In the genomic region with DNA sequence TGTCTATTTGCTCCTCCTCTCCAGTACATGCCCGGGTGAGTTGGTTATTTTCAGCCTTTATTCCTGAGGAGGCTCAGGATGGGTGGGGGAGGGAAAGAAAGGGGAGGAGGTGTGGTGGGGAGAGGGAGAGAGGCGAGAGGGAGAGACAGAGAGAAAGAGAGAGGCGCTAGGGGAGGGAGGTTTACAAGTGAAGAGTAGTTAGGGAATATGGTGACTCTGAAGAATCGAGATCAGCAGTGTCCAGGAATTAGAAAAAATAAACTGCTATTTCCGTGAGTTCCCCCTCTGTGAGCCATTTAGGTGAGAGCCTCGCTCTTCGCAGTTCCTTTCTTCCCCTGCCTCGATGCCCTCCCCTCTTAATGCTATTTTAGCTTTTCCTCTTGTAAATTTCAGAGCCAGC, we compare ENCODE assay signal across 13 cellular contexts.
DNase-seq lines count a peak whose midpoint lies in the region; ATAC-seq and TF ChIP-seq lines count a peak whose summit lies in the region.
"Had no signal": no experiment of that assay in that cellular context is flagged by ENCODE, and none has a peak within 500 bp of the region (broad histone marks: within the 10 kb centered on the region; RNA-seq: fewer than 3 reads in every experiment).

No MANE protein-coding gene starts in this region.

- H3K9me2 ChIP-seq in hepatocyte (replicated peaks; ENCODE audit: insufficient read depth), result no peaks in the 10 kb centered on the region

- no peaks in the 10 kb centered on the region for H3K79me2 ChIP-seq in hepatocyte

- H3K27ac ChIP-seq in hepatocyte, result peak overlapping the region; percentile 89
- H3K27ac ChIP-seq in psoas muscle, result no peak overlapping the region
- no peak overlapping the region for H3K27ac ChIP-seq in naive thymus-derived CD4-positive, alpha-beta T cell (ENCODE audit: low read depth, low read length)

- intact Hi-C loops in psoas muscle (cut with DNase I), result loop anchor here in 1 of 2 donors (10.0 kb wide), 2 partner anchors 1081 to 1271 kb away; no protein-coding TSS in a partner anchor
- intact Hi-C loops in naive thymus-derived CD4-positive, alpha-beta T cell (cut with micrococcal nuclease), result no loop called here

- H3K36me3 ChIP-seq in hepatocyte (replicated peaks; ENCODE audit: insufficient read depth, low read depth) (no peaks in the 10 kb centered on the region), psoas muscle (ENCODE audit: insufficient read depth in 1 of 2, low read depth in 1 of 2) (peaks cover 2% of the 10 kb centered on the region in 2 donors)
- H3K36me3 ChIP-seq in naive thymus-derived CD4-positive, alpha-beta T cell (ENCODE audit: control insufficient read depth in 2 of 3, insufficient read depth in 3 of 3, low read length in 3 of 3), result no peaks in the 10 kb centered on the region

- H3K27me3 ChIP-seq in hepatocyte, result peaks cover 18% of the 10 kb centered on the region
- peaks cover 0 to 50% (median 28%) of the 10 kb centered on the region in 3 donors for H3K27me3 ChIP-seq in psoas muscle (ENCODE audit: insufficient read depth in 3 of 3, low read length in 2 of 3)
- peaks cover 0 to 6% of the 10 kb centered on the region in 2 donors for H3K27me3 ChIP-seq in naive thymus-derived CD4-positive, alpha-beta T cell (ENCODE audit: control insufficient read depth in 2 of 2, insufficient read depth in 2 of 2, low read length in 2 of 2)

- 22% methylated on average over 5 of the region's 8 CpGs for WGBS in hepatocyte (ENCODE audit: low lambda C conversion rate, missing lambda C conversion rate)
- WGBS in psoas muscle, 3 donors, result 67 to 84% (median 73%) methylated on average over 8 of the region's 8 CpGs

- POLR2A ChIA-PET in naive thymus-derived CD4-positive, alpha-beta T cell (lab: Charles Lee), result no interaction called here

- H3K9me3 ChIP-seq in hepatocyte (ENCODE audit: low read depth) (no peaks in the 10 kb centered on the region), psoas muscle (no peaks in the 10 kb centered on the region)
- H3K9me3 ChIP-seq in naive thymus-derived CD4-positive, alpha-beta T cell (ENCODE audit: control insufficient read depth in 2 of 3, low read length in 3 of 3), result no peaks in the 10 kb centered on the region

- ATAC-seq in psoas muscle, result no peak
- ATAC-seq in naive thymus-derived CD4-positive, alpha-beta T cell, result no peak
- no peak for ATAC-seq in GM18858 (IDR thresholded peaks at IDR 0.05; ENCODE audit: unreplicated experiment)
- ATAC-seq: Panc1; stimulated activated memory B cell treated with anti-CD40 and anti-IgM and Interleukin-4, amounts not matched to agents 10 μg/mL and 1 μg/mL and 100 μg/mL, for 72 hours had no signal

- H3K4me1 ChIP-seq in hepatocyte (ENCODE audit: insufficient read depth) (peaks cover 29% of the 10 kb centered on the region), psoas muscle (peaks cover 15% of the 10 kb centered on the region)
- H3K4me1 ChIP-seq in naive thymus-derived CD4-positive, alpha-beta T cell (ENCODE audit: control insufficient read depth in 2 of 2, insufficient read depth in 2 of 2, low read length in 2 of 2), result no peaks in the 10 kb centered on the region

- H3K27me3 Mint-ChIP-seq in progenitor cell of endocrine pancreas, result no peaks in the 10 kb centered on the region
- H3K27me3 Mint-ChIP-seq in naive thymus-derived CD4-positive, alpha-beta T cell, result peaks cover 47 to 56% (median 52%) of the 10 kb centered on the region in 5 donors

- no peaks in the 10 kb centered on the region for H3K9me3 Mint-ChIP-seq in progenitor cell of endocrine pancreas (ENCODE audit: low read depth)
- peaks cover 0 to 4% (median 0%) of the 10 kb centered on the region in 11 donors for H3K9me3 Mint-ChIP-seq in naive thymus-derived CD4-positive, alpha-beta T cell
- H3K9me3 Mint-ChIP-seq: stimulated activated memory B cell treated with anti-CD40 and anti-IgM and Interleukin-4, amounts not matched to agents 10 μg/mL and 1 μg/mL and 100 μg/mL, for 72 hours had no signal

- no peak for TF ChIP-seq CTCF in hepatocyte (IDR thresholded peaks at IDR 0.05; ENCODE audit: poor library complexity)
- TF ChIP-seq CTCF in progenitor cell of endocrine pancreas (IDR thresholded peaks at IDR 0.05; ENCODE audit: unreplicated experiment), result no peak
- TF ChIP-seq CTCF in psoas muscle (IDR thresholded peaks at IDR 0.05), result no peak

- peak overlapping the region; percentile 96 for H3K4me2 ChIP-seq in hepatocyte

- H4K20me1 ChIP-seq in hepatocyte (ENCODE audit: insufficient read depth, poor library complexity, severe bottlenecking), result no peaks in the 10 kb centered on the region

- CTCF ChIA-PET in naive thymus-derived CD4-positive, alpha-beta T cell (lab: Charles Lee), result no interaction called here

- DNase-seq in G401 (ENCODE audit: low spot score) (peak; percentile 55), NCI-H82 treated with DMSO at 0.1 percent for 48 hours (lab: John Stamatoyannopoulos, UW; ENCODE audit: unreplicated experiment) (peak; percentile 55), hepatocyte (ENCODE audit: low spot score) (peak; percentile 24), progenitor cell of endocrine pancreas (ENCODE audit: low spot score, unreplicated experiment) (no peak), psoas muscle (no peak)
- DNase-seq in activated CD4-positive, alpha-beta T cell treated with anti-CD3 and anti-CD28 coated beads for 4 hours, result no peak
- no peak for DNase-seq in naive thymus-derived CD4-positive, alpha-beta T cell
- DNase-seq: activated CD4-positive, alpha-beta T cell treated with anti-CD3 and anti-CD28 coated beads for 1 hour; activated naive CD4-positive, alpha-beta T cell treated with Interleukin-2 at 50 U/mL for 16 hours; effector memory CD4-positive, alpha-beta T cell had no signal

- H3K4me1 Mint-ChIP-seq in progenitor cell of endocrine pancreas (ENCODE audit: low read depth), result peaks cover 49% of the 10 kb centered on the region
- peaks cover 0 to 13% (median 9%) of the 10 kb centered on the region in 7 donors for H3K4me1 Mint-ChIP-seq in naive thymus-derived CD4-positive, alpha-beta T cell

- H3K4me3 Mint-ChIP-seq in progenitor cell of endocrine pancreas (ENCODE audit: low read depth), result peak overlapping the region; percentile 71
- H3K4me3 Mint-ChIP-seq in naive thymus-derived CD4-positive, alpha-beta T cell, result no peak overlapping the region
- H3K4me3 Mint-ChIP-seq: stimulated activated memory B cell treated with anti-CD40 and anti-IgM and Interleukin-4, amounts not matched to agents 10 μg/mL and 1 μg/mL and 100 μg/mL, for 72 hours had no signal

- peak overlapping the region; percentile 91 for H3K27ac Mint-ChIP-seq in progenitor cell of endocrine pancreas
- no peak overlapping the region for H3K27ac Mint-ChIP-seq in naive thymus-derived CD4-positive, alpha-beta T cell
- H3K27ac Mint-ChIP-seq: stimulated activated memory B cell treated with anti-CD40 and anti-IgM and Interleukin-4, amounts not matched to agents 10 μg/mL and 1 μg/mL and 100 μg/mL, for 72 hours had no signal

- H2AFZ ChIP-seq in hepatocyte, result no peak overlapping the region

- in situ Hi-C loops in G401 (cut with HindIII; ENCODE audit: low sequenced_read_pairs), result no loop called here

- H3K4me3 ChIP-seq in hepatocyte, result no peak overlapping the region
- H3K4me3 ChIP-seq in psoas muscle, result no peak overlapping the region
- no peak overlapping the region for H3K4me3 ChIP-seq in naive thymus-derived CD4-positive, alpha-beta T cell (ENCODE audit: low read length)

- H3K36me3 Mint-ChIP-seq in progenitor cell of endocrine pancreas (ENCODE audit: insufficient read depth), result peaks cover 16% of the 10 kb centered on the region
- no peaks in the 10 kb centered on the region for H3K36me3 Mint-ChIP-seq in naive thymus-derived CD4-positive, alpha-beta T cell
- H3K36me3 Mint-ChIP-seq: stimulated activated memory B cell treated with anti-CD40 and anti-IgM and Interleukin-4, amounts not matched to agents 10 μg/mL and 1 μg/mL and 100 μg/mL, for 72 hours had no signal

Comparison
In these comparisons a context has a peak if more than half of its experiments do, and no peak if none do; other contexts are left out.
1. DNase-seq: peak in G401 (single experiment), NCI-H82 treated with DMSO at 0.1 percent for 48 hours (single experiment) and hepatocyte (single experiment); none in progenitor cell of endocrine pancreas (single experiment), activated CD4-positive, alpha-beta T cell treated with anti-CD3 and anti-CD28 coated beads for 4 hours (0 of 2), psoas muscle (0 of 2) and naive thymus-derived CD4-positive, alpha-beta T cell (0 of 9).